In genomic region chr14:73760598-73761586, GRCh38 we compare ENCODE assay signal across 8 cellular contexts. TPM values are rescaled to one million over a fixed set of nuclear protein-coding genes. Genes with fewer than 3 reads are reported as not detected.
DNase-seq lines count a peak whose midpoint lies in the region; ATAC-seq and TF ChIP-seq lines count a peak whose summit lies in the region.

No MANE protein-coding gene starts in this region.

- H3K27me3 ChIP-seq in heart right ventricle (no peaks in the 10 kb centered on the region), kidney epithelial cell (ENCODE audit: control insufficient read depth, insufficient read depth, low read length) (no peaks in the 10 kb centered on the region)

- peak overlapping the region; percentile 97 for H3K27ac Mint-ChIP-seq in activated T-helper 1 cell treated with anti-CD3 and anti-CD28 coated beads, Interleukin-12 subunit alpha, Interleukin-12 subunit beta, Interleukin-2, Interleukin-4 antibody, amounts not matched to agents 30 ng/mL and 10 ng/mL and 1 ng/mL, durations not matched to agents 14 hours and 24 hours and 36 hours
- peak overlapping the region; percentile 98 for H3K27ac Mint-ChIP-seq in type B pancreatic cell

- intact Hi-C loops in heart right ventricle (cut with DNase I) (loop anchor here in 3 of 10 donors (1.0 to 5.0 kb wide), 3 partner anchors 24 to 34 kb away; no protein-coding TSS in a partner anchor), cardiac septum (cut with DNase I) (loop anchor here (1.0 kb wide), 1 partner anchor 25 kb away; no protein-coding TSS in a partner anchor)
- intact Hi-C loops in activated T-helper 1 cell treated with anti-CD3 and anti-CD28 coated beads, Interleukin-12 subunit alpha, Interleukin-12 subunit beta, Interleukin-2, Interleukin-4 antibody, amounts not matched to agents 30 ng/mL and 10 ng/mL and 1 ng/mL, durations not matched to agents 14 hours and 24 hours and 36 hours (cut with micrococcal nuclease), result loop anchor here (1.0 to 5.0 kb wide), 6 partner anchors 10 to 269 kb away; partner anchors contain the start of genes DNAL1, PNMA1, RIOX1 and ZNF410

- H3K9me3 Mint-ChIP-seq in activated T-helper 1 cell treated with anti-CD3 and anti-CD28 coated beads, Interleukin-12 subunit alpha, Interleukin-12 subunit beta, Interleukin-2, Interleukin-4 antibody, amounts not matched to agents 30 ng/mL and 10 ng/mL and 1 ng/mL, durations not matched to agents 14 hours and 24 hours and 36 hours, result no peaks in the 10 kb centered on the region
- no peaks in the 10 kb centered on the region for H3K9me3 Mint-ChIP-seq in type B pancreatic cell

- H3K27me3 Mint-ChIP-seq in activated T-helper 1 cell treated with anti-CD3 and anti-CD28 coated beads, Interleukin-12 subunit alpha, Interleukin-12 subunit beta, Interleukin-2, Interleukin-4 antibody, amounts not matched to agents 30 ng/mL and 10 ng/mL and 1 ng/mL, durations not matched to agents 14 hours and 24 hours and 36 hours (ENCODE audit: insufficient read depth), result no peaks in the 10 kb centered on the region
- H3K27me3 Mint-ChIP-seq in type B pancreatic cell, result no peaks in the 10 kb centered on the region

- H3K36me3 Mint-ChIP-seq in activated T-helper 1 cell treated with anti-CD3 and anti-CD28 coated beads, Interleukin-12 subunit alpha, Interleukin-12 subunit beta, Interleukin-2, Interleukin-4 antibody, amounts not matched to agents 30 ng/mL and 10 ng/mL and 1 ng/mL, durations not matched to agents 14 hours and 24 hours and 36 hours (ENCODE audit: low read depth), result peaks cover 9% of the 10 kb centered on the region
- H3K36me3 Mint-ChIP-seq in type B pancreatic cell, result peaks cover 1% of the 10 kb centered on the region

- ATAC-seq in heart right ventricle, result no peak

- H3K4me3 ChIP-seq in heart right ventricle (peak overlapping the region in 9 of 10 donors; percentile 65 to 90 (median 81)), kidney epithelial cell (ENCODE audit: low read depth, low read length) (peak overlapping the region; percentile 23)

- H3K4me1 ChIP-seq in heart right ventricle, result peaks cover 53 to 89% (median 86%) of the 10 kb centered on the region in 9 donors

- H3K36me3 ChIP-seq in heart right ventricle (no peaks in the 10 kb centered on the region), kidney epithelial cell (ENCODE audit: control insufficient read depth, insufficient read depth, low read length) (no peaks in the 10 kb centered on the region)

- H3K4me1 Mint-ChIP-seq in activated T-helper 1 cell treated with anti-CD3 and anti-CD28 coated beads, Interleukin-12 subunit alpha, Interleukin-12 subunit beta, Interleukin-2, Interleukin-4 antibody, amounts not matched to agents 30 ng/mL and 10 ng/mL and 1 ng/mL, durations not matched to agents 14 hours and 24 hours and 36 hours (ENCODE audit: low read depth), result peaks cover 79% of the 10 kb centered on the region
- peaks cover 72% of the 10 kb centered on the region for H3K4me1 Mint-ChIP-seq in type B pancreatic cell (ENCODE audit: unreplicated experiment)

- peak overlapping the region; percentile 93 to 100 (median 98) for H3K27ac ChIP-seq in heart right ventricle

- H3K4me3 Mint-ChIP-seq in activated T-helper 1 cell treated with anti-CD3 and anti-CD28 coated beads, Interleukin-12 subunit alpha, Interleukin-12 subunit beta, Interleukin-2, Interleukin-4 antibody, amounts not matched to agents 30 ng/mL and 10 ng/mL and 1 ng/mL, durations not matched to agents 14 hours and 24 hours and 36 hours, result peak overlapping the region; percentile 85
- peak overlapping the region; percentile 91 for H3K4me3 Mint-ChIP-seq in type B pancreatic cell

- DNase-seq in heart right ventricle (no peak), cardiac septum (ENCODE audit: low spot score) (no peak), kidney epithelial cell (ENCODE audit: low read depth) (no peak), type B pancreatic cell (ENCODE audit: extremely low spot score, unreplicated experiment) (no peak), ACHN (no peak), activated gamma-delta T cell treated with Interleukin-2 at 50 U/mL for 16 hours (no peak), occipital lobe (lab: John Stamatoyannopoulos, UW) (no peak)
- no peak for DNase-seq in activated T-helper 1 cell treated with anti-CD3 and anti-CD28 coated beads, Interleukin-12 subunit alpha, Interleukin-12 subunit beta, Interleukin-2, Interleukin-4 antibody, amounts not matched to agents 30 ng/mL and 10 ng/mL and 1 ng/mL, durations not matched to agents 14 hours and 24 hours and 36 hours (ENCODE audit: low spot score)

- H3K9me3 ChIP-seq in heart right ventricle, result no peaks in the 10 kb centered on the region

- 58 to 62% methylated on average over 13 of the region's 13 CpGs for WGBS in heart right ventricle, 2 donors

- TF ChIP-seq CTCF in heart right ventricle (IDR thresholded peaks at IDR 0.05), result no peak
- TF ChIP-seq CTCF in kidney epithelial cell (IDR thresholded peaks at IDR 0.05; ENCODE audit: insufficient read depth, low read length, poor library complexity, severe bottlenecking), result no peak
- no peak for TF ChIP-seq CTCF in type B pancreatic cell (conservative IDR thresholded peaks at IDR 0.05)

- in situ Hi-C loops in ACHN (cut with HindIII; ENCODE audit: low pct_ligation_motif_present, low pct_unique_long_range_greater_than_20kb, low sequenced_read_pairs), result no loop called here

RNA-seq across cellular contexts. Expression of gene PNMA1, which starts 46.7 kb away (rescaled TPM):
- 10 to 100 TPM; 13.9 to 30.8 (median 23.6) TPM for total RNA-seq in heart right ventricle
- 10 to 100 TPM in 1 of 2 donors, 1 to 10 TPM in 1; 6.6 to 15.7 TPM for polyA plus RNA-seq in heart right ventricle
- total RNA-seq in cardiac septum, result 45.9 TPM
- total RNA-seq in activated T-helper 1 cell treated with anti-CD3 and anti-CD28 coated beads, Interleukin-12 subunit alpha, Interleukin-12 subunit beta, Interleukin-2, Interleukin-4 antibody, amounts not matched to agents 30 ng/mL and 10 ng/mL and 1 ng/mL, durations not matched to agents 14 hours and 24 hours and 36 hours, result 29.7 and 30.6 TPM in 2 replicates
- total RNA-seq in kidney epithelial cell, result 31.0 and 31.8 TPM in 2 replicates
- total RNA-seq in type B pancreatic cell (ENCODE audit: low replicate concordance), result 35.5 and 64.8 TPM in 2 replicates
- 76.1 TPM for total RNA-seq in occipital lobe
